1 cellular context compared by ENCODE assay signal in the genomic region with DNA sequence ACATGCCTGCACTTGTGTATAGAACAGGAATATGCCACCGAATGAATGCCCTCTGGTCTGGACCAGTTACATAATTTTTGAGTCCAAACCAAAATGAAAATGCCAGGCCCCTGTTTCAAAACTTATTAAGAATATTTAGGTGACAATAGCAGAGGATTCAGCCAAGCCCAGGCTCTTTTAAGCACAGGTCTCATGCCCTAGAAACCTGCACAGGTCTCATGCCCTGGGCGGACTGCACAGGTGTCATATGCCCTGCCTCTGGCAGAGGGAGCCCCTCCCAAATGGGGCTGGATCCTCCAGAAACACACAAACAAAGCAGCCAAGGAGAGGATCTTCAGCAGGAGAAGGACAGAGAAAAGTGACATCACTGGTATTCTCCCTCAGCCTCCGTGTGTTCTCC.
TF ChIP-seq lines count a peak whose summit lies in the region.

No MANE protein-coding gene starts in this region.

TF ChIP-seq in H1, 55 proteins besides CTCF, POLR2A, EP300 and RAD21:
- TF ChIP-seq, protein P1, sequence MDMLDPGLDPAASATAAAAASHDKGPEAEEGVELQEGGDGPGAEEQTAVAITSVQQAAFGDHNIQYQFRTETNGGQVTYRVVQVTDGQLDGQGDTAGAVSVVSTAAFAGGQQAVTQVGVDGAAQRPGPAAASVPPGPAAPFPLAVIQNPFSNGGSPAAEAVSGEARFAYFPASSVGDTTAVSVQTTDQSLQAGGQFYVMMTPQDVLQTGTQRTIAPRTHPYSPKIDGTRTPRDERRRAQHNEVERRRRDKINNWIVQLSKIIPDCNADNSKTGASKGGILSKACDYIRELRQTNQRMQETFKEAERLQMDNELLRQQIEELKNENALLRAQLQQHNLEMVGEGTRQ (IDR thresholded peaks at IDR 0.05; ENCODE audit: low read length), result no peak
- TF ChIP-seq SUZ12 (IDR thresholded peaks at IDR 0.05; ENCODE audit: low read length) (no peak), CBX5 (IDR thresholded peaks at IDR 0.05; ENCODE audit: low read depth, low read length) (no peak), SIRT6 (IDR thresholded peaks at IDR 0.05; ENCODE audit: low read length) (no peak)
